ENCODE assay signal across 10 cellular contexts in the genomic region with DNA sequence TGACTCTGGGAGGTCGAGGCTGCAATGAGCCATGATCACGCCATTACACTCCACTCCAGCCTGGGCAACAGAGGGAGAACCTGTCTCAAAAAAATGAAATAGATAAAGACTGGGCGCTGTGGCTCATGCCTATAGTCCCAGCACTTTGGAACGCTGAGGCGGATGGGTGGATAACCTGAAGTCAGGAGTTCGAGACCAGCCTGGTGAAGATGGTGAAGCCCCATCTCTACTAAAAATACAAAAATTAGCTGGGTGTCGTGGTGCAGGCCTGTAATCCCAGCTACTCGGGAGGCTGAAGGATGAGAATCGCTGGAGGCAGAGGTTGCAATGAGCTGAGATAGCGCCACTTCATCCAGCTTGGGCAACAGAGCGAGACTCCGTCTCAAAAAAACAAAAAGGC. TPM values are rescaled to one million over a fixed set of nuclear protein-coding genes. Genes with fewer than 3 reads are reported as not detected.
DNase-seq lines count a peak whose midpoint lies in the region; ATAC-seq and TF ChIP-seq lines count a peak whose summit lies in the region.
"Had no signal": no experiment of that assay in that cellular context is flagged by ENCODE, and none has a peak within 500 bp of the region (broad histone marks: within the 10 kb centered on the region; RNA-seq: fewer than 3 reads in every experiment).

No MANE protein-coding gene starts in this region.

- peaks cover 16% of the 10 kb centered on the region for H3K36me3 Mint-ChIP-seq in CD8-positive, alpha-beta T cell
- H3K36me3 Mint-ChIP-seq in activated naive CD8-positive, alpha-beta T cell treated with anti-CD3 and anti-CD28 coated beads, Interleukin-2, amount 50 U/mL, for 24 hours (ENCODE audit: low read depth), result peaks cover 44% of the 10 kb centered on the region
- H3K36me3 Mint-ChIP-seq in mesothelial cell of epicardium, result peaks cover 3% of the 10 kb centered on the region

- peak overlapping the region; percentile 100 for H3K27ac Mint-ChIP-seq in CD8-positive, alpha-beta T cell
- H3K27ac Mint-ChIP-seq in activated naive CD8-positive, alpha-beta T cell treated with anti-CD3 and anti-CD28 coated beads, Interleukin-2, amount 50 U/mL, for 24 hours, result peak overlapping the region; percentile 100
- H3K27ac Mint-ChIP-seq in mesothelial cell of epicardium, result peak overlapping the region; percentile 43

- no peaks in the 10 kb centered on the region for H3K27me3 ChIP-seq in CD8-positive, alpha-beta T cell (ENCODE audit: insufficient read depth, low read length)
- H3K27me3 ChIP-seq in HUES64 (ENCODE audit: insufficient read depth, low read length), result no peaks in the 10 kb centered on the region
- H3K27me3 ChIP-seq: uterus had no signal

- ATAC-seq in CD8-positive, alpha-beta T cell, result no peak
- ATAC-seq in activated naive CD8-positive, alpha-beta T cell treated with anti-CD3 and anti-CD28 coated beads, Interleukin-2, amount 50 U/mL, for 24 hours, result no peak
- ATAC-seq in HG02852 (IDR thresholded peaks at IDR 0.05; ENCODE audit: unreplicated experiment) (no peak), HG02759 (IDR thresholded peaks at IDR 0.05; ENCODE audit: unreplicated experiment) (no peak), HG03095 (IDR thresholded peaks at IDR 0.05; ENCODE audit: unreplicated experiment) (no peak), HG02885 (IDR thresholded peaks at IDR 0.05; ENCODE audit: poor library complexity, unreplicated experiment) (no peak)

- H3K4me3 ChIP-seq in CD8-positive, alpha-beta T cell (ENCODE audit: low read depth, low read length), result no peak overlapping the region
- H3K4me3 ChIP-seq in HUES64 (ENCODE audit: low read length), result peak overlapping the region; percentile 69; the same call in 1 of the 2 replicates

- no peaks in the 10 kb centered on the region for H3K27me3 Mint-ChIP-seq in CD8-positive, alpha-beta T cell (ENCODE audit: low read depth)
- H3K27me3 Mint-ChIP-seq in activated naive CD8-positive, alpha-beta T cell treated with anti-CD3 and anti-CD28 coated beads, Interleukin-2, amount 50 U/mL, for 24 hours, result no peaks in the 10 kb centered on the region
- no peaks in the 10 kb centered on the region for H3K27me3 Mint-ChIP-seq in mesothelial cell of epicardium (ENCODE audit: low read depth)

- CTCF ChIA-PET in CD8-positive, alpha-beta T cell (lab: Charles Lee), result interaction anchor here (0.8 to 4.4 kb wide), 8 partner anchors 20 to 427 kb away, joined by 3 to 27 read pairs (median 4); no protein-coding TSS in a partner anchor

- intact Hi-C loops in CD8-positive, alpha-beta T cell (cut with DNase I, micrococcal nuclease), result loop anchor here (1.0 to 5.0 kb wide), 3 partner anchors 428 to 623 kb away; partner anchors contain the start of genes HNRNPH3 (in 1 of the 2), PBLD (in 1 of the 2) and SLC25A16 (in 1 of the 2)

- DNase-seq in CD8-positive, alpha-beta T cell, result no peak
- DNase-seq in activated naive CD8-positive, alpha-beta T cell treated with anti-CD3 and anti-CD28 coated beads, Interleukin-2, amount 50 U/mL, for 24 hours, result no peak
- no peak for DNase-seq in mesothelial cell of epicardium (ENCODE audit: low spot score in 2 of 2, unreplicated experiment in 2 of 2)
- DNase-seq: NCI-H226, uterus had no signal

- H3K27ac ChIP-seq in CD8-positive, alpha-beta T cell (ENCODE audit: low read depth, low read length), result no peak overlapping the region
- H3K27ac ChIP-seq in HUES64 (ENCODE audit: low read depth, low read length), result no peak overlapping the region

- WGBS in HUES64, result 90% methylated on average over 11 of the region's 12 CpGs

- H3K4me1 ChIP-seq in CD8-positive, alpha-beta T cell (ENCODE audit: insufficient read depth, low read length), result peaks cover 21% of the 10 kb centered on the region
- H3K4me1 ChIP-seq in HUES64 (ENCODE audit: insufficient read depth, low read length), result peaks cover 6% of the 10 kb centered on the region; the same call in 1 of the 2 replicates

- POLR2A ChIA-PET in CD8-positive, alpha-beta T cell (lab: Charles Lee), result interaction anchor here (1.1 to 2.5 kb wide), 4 partner anchors 12 to 138 kb away, joined by 3 to 15 read pairs (median 8); partner anchors contain the start of gene DDX50

- H3K4me3 Mint-ChIP-seq in CD8-positive, alpha-beta T cell, result no peak overlapping the region
- peak overlapping the region; percentile 100 for H3K4me3 Mint-ChIP-seq in activated naive CD8-positive, alpha-beta T cell treated with anti-CD3 and anti-CD28 coated beads, Interleukin-2, amount 50 U/mL, for 24 hours
- peak overlapping the region; percentile 52 for H3K4me3 Mint-ChIP-seq in mesothelial cell of epicardium

- H3K4me1 Mint-ChIP-seq in CD8-positive, alpha-beta T cell (ENCODE audit: low read depth), result peaks cover 33% of the 10 kb centered on the region
- H3K4me1 Mint-ChIP-seq in activated naive CD8-positive, alpha-beta T cell treated with anti-CD3 and anti-CD28 coated beads, Interleukin-2, amount 50 U/mL, for 24 hours, result peaks cover 32% of the 10 kb centered on the region
- peaks cover 9% of the 10 kb centered on the region for H3K4me1 Mint-ChIP-seq in mesothelial cell of epicardium

- no peaks in the 10 kb centered on the region for H3K9me3 Mint-ChIP-seq in CD8-positive, alpha-beta T cell
- H3K9me3 Mint-ChIP-seq in activated naive CD8-positive, alpha-beta T cell treated with anti-CD3 and anti-CD28 coated beads, Interleukin-2, amount 50 U/mL, for 24 hours, result no peaks in the 10 kb centered on the region
- no peaks in the 10 kb centered on the region for H3K9me3 Mint-ChIP-seq in mesothelial cell of epicardium

- H3K36me3 ChIP-seq in CD8-positive, alpha-beta T cell (ENCODE audit: insufficient read depth, low read length), result peaks cover 2% of the 10 kb centered on the region
- H3K36me3 ChIP-seq in HUES64 (ENCODE audit: insufficient read depth, low read length), result peaks cover 13% of the 10 kb centered on the region
- H3K36me3 ChIP-seq: uterus had no signal

- no peaks in the 10 kb centered on the region for H3K9me3 ChIP-seq in CD8-positive, alpha-beta T cell (ENCODE audit: low read length)
- no peaks in the 10 kb centered on the region for H3K9me3 ChIP-seq in HUES64 (ENCODE audit: insufficient read depth, low read depth, low read length)
- H3K9me3 ChIP-seq: uterus had no signal

- TF ChIP-seq CTCF in CD8-positive, alpha-beta T cell (IDR thresholded peaks at IDR 0.05), result no peak
- TF ChIP-seq CTCF in mesothelial cell of epicardium (IDR thresholded peaks at IDR 0.05; ENCODE audit: unreplicated experiment), result no peak

- no peak overlapping the region for H3K9ac ChIP-seq in HUES64 (ENCODE audit: low read depth, low read length)

RNA-seq across cellular contexts. Expression of gene DDX21, which starts 1.1 kb away (rescaled TPM):
- 100 to 1,000 TPM; 175 to 185 TPM for total RNA-seq in CD8-positive, alpha-beta T cell
- 130 TPM for polyA plus RNA-seq in HUES64 (2013, experiment 1 of 2)
- polyA plus RNA-seq in HUES64 (2013, experiment 2 of 2), result 108 TPM
- total RNA-seq in mesothelial cell of epicardium, result 39.8 to 42.6 TPM (median 42.1 TPM) in 3 replicates

RNA-seq across cellular contexts. Expression of gene KIFBP, which starts 33.7 kb away (rescaled TPM):
- 1 to 10 TPM; 4.6 to 5.8 TPM for total RNA-seq in CD8-positive, alpha-beta T cell
- 36.3 TPM for polyA plus RNA-seq in HUES64 (2013, experiment 1 of 2)
- polyA plus RNA-seq in HUES64 (2013, experiment 2 of 2), result 32.5 TPM
- total RNA-seq in mesothelial cell of epicardium, result 19.1 to 22.7 TPM (median 21.4 TPM) in 3 replicates

RNA-seq across cellular contexts. Expression of gene DDX50, which starts 53.8 kb away (rescaled TPM):
- 10 to 100 TPM; 49.4 to 56.3 TPM for total RNA-seq in CD8-positive, alpha-beta T cell
- polyA plus RNA-seq in HUES64 (2013, experiment 1 of 2), result 36.2 TPM
- polyA plus RNA-seq in HUES64 (2013, experiment 2 of 2), result 44.8 TPM
- 48.9 to 51.1 TPM (median 48.9 TPM) in 3 replicates for total RNA-seq in mesothelial cell of epicardium

Comparison
In these comparisons a context has a peak if more than half of its experiments do, and no peak if none do; other contexts are left out.
1. H3K27ac Mint-ChIP-seq: peak in every context shown above with its lines; median percentile 100 in CD8-positive, alpha-beta T cell; 100 in activated naive CD8-positive, alpha-beta T cell treated with anti-CD3 and anti-CD28 coated beads, Interleukin-2, amount 50 U/mL, for 24 hours; 43 in mesothelial cell of epicardium.